ENCODE assay signal across 1 cellular context in the genomic region with DNA sequence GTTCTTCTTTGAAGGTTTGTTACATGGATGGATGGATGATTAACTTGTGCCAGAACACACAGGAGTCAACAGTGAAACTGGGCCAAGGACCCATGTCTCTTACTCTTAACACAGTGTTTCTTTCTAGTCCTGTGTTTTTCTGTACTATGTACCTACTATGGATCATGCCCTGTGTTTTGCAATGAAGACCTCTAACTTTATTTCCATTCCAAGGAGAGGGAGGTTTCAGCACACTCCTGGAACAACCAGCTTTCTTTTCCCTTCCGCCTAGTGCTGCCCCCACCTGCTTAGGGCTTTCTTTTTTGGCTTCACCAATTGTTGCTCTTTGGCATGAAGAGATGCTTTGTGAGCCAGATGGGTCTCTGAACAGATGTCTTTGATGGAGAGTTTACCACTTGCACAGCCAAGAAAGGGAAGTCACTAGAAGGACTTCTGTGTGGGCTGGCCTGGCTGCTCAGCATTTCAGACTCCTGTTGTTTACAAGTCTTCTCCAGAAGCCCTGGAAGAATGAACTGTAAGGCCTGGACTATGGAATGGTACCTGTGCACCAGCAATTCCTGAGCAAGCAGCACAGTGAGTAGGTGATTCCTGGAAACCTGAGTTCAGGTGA.
A peak's percentile ranks its signal among the peaks of the same experiment; 100 is the strongest.
TF ChIP-seq lines count a peak whose summit lies in the region.

No MANE protein-coding gene starts in this region.

TF ChIP-seq in HepG2, 621 proteins besides CTCF, POLR2A, EP300 and RAD21 (continued from another document):
- no peak for TF ChIP-seq ZNF577 (CRISPR knock-in tag; IDR thresholded peaks at IDR 0.05; ENCODE audit: borderline replicate concordance, low read depth)
- TF ChIP-seq SALL1 (CRISPR knock-in tag; IDR thresholded peaks at IDR 0.05) = peak; percentile 30; the same call in 1 of the 2 replicates
- TF ChIP-seq HNRNPUL1 (IDR thresholded peaks at IDR 0.05; ENCODE audit: low read depth, low read length) = no peak
- peak; percentile 79 for TF ChIP-seq ZKSCAN1 (IDR thresholded peaks at IDR 0.05; ENCODE audit: low read length)
- 0 out of 2 replicates have a peak, but pooled peaks have one; percentile 13 for TF ChIP-seq ZNF614 (CRISPR knock-in tag; IDR thresholded peaks at IDR 0.05; ENCODE audit: borderline replicate concordance)
- TF ChIP-seq ARHGAP35 (CRISPR knock-in tag; IDR thresholded peaks at IDR 0.05; ENCODE audit: borderline replicate concordance) = no peak
- TF ChIP-seq SAFB2 (CRISPR knock-in tag; IDR thresholded peaks at IDR 0.05; ENCODE audit: borderline replicate concordance, low read depth) = no peak
- TF ChIP-seq YEATS4 (CRISPR knock-in tag; IDR thresholded peaks at IDR 0.05; ENCODE audit: borderline replicate concordance) = no peak; the same call in 1 of the 2 replicates
- no peak for TF ChIP-seq RFX5 (IDR thresholded peaks at IDR 0.05; ENCODE audit: low read depth, low read length)
